Comparison of ENCODE assay signal across 13 cellular contexts in the genomic region with DNA sequence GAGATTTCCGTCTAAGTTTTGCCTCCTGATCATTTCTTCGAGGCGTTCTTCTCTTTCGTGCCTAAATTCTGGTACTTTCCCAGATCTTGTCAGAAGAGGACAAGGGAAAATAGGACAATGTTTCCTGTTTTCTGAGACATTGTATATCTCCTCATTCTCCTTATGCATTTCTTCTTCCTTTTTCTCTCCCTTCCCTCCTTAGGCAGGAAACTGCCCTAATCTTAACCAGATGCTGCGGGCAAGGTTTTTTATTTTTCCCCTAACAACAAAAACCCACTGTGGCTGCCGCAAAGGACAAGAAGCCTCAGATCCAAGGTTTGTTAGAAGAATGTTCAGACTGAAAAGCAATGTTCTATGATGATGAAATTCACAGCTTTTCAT. TPM values are rescaled to one million over a fixed set of nuclear protein-coding genes. Genes with fewer than 3 reads are reported as not detected.
A peak's percentile ranks its signal among the peaks of the same experiment; 100 is the strongest.
DNase-seq lines count a peak whose midpoint lies in the region; ATAC-seq, FAIRE-seq and TF ChIP-seq lines count a peak whose summit lies in the region.
"Had no signal": no experiment of that assay in that cellular context is flagged by ENCODE, and none has a peak within 500 bp of the region (broad histone marks: within the 10 kb centered on the region; RNA-seq: fewer than 3 reads in every experiment).

No MANE protein-coding gene starts in this region.

- intact Hi-C loops in heart right ventricle (cut with DNase I) (loop anchor here in 2 of 10 donors (10.0 kb wide), 2 partner anchors 242 to 252 kb away; no protein-coding TSS in a partner anchor), left cardiac atrium (cut with DNase I) (no loop called here), upper lobe of right lung (cut with DNase I) (no loop called here)

- H3K79me1 ChIP-seq in mesenchymal stem cell (replicated peaks; ENCODE audit: low read length, poor library complexity, severe bottlenecking) = peaks cover 1% of the 10 kb centered on the region

- no peak overlapping the region for H3K23ac ChIP-seq in mesenchymal stem cell (ENCODE audit: low read length in 2 of 2)

- H3K4me1 ChIP-seq in heart right ventricle (peaks cover 0 to 22% (median 0%) of the 10 kb centered on the region in 9 donors), astrocyte (ENCODE audit: insufficient read depth, low read length) (peaks cover 9% of the 10 kb centered on the region), mesenchymal stem cell (ENCODE audit: control insufficient read depth, insufficient read depth, low read depth, low read length) (peaks cover 1% of the 10 kb centered on the region), upper lobe of right lung (no peaks in the 10 kb centered on the region)
- H3K4me1 ChIP-seq: parathyroid adenoma had no signal

- no peak overlapping the region for H4K8ac ChIP-seq in mesenchymal stem cell (ENCODE audit: low read length)

- H2BK12ac ChIP-seq in mesenchymal stem cell (ENCODE audit: low read length in 2 of 2) = no peak overlapping the region

- H3K9ac ChIP-seq in astrocyte (ENCODE audit: low read length) (no peak overlapping the region), mesenchymal stem cell (ENCODE audit: low read length) (peak overlapping the region; percentile 95)
- H3K9ac ChIP-seq: parathyroid adenoma had no signal

- H3K9me3 Mint-ChIP-seq in astrocyte (ENCODE audit: unreplicated experiment) = no peaks in the 10 kb centered on the region

- no peak for FAIRE-seq in astrocyte (lab: Jason Lieb, UNC)
- FAIRE-seq: GM12891 had no signal

- WGBS in heart right ventricle, 2 donors = 26 to 52% methylated on average over 6 of the region's 6 CpGs
- 76% methylated on average over 4 of the region's 6 CpGs for WGBS in mesenchymal stem cell

- H4K20me1 ChIP-seq in astrocyte (ENCODE audit: insufficient read depth, low read length) = no peaks in the 10 kb centered on the region

- DNase-seq in heart right ventricle (no peak), left cardiac atrium (no peak), astrocyte (ENCODE audit: low read depth) (no peak), mesenchymal stem cell (no peak), upper lobe of right lung (no peak), COR-L47 (lab: John Stamatoyannopoulos, UW) (no peak)
- DNase-seq in stimulated activated CD4-positive, alpha-beta T cell treated with anti-CD3 and anti-CD28 coated beads, Interleukin-15, amount 100 ng/mL, for 24 hours = no peak
- DNase-seq: activated CD4-positive, alpha-beta T cell treated with anti-CD3 and anti-CD28 coated beads, Interleukin-2, amount 50 U/mL, for 4 hours; hypothalamus had no signal

- no peak overlapping the region for H3K14ac ChIP-seq in mesenchymal stem cell (ENCODE audit: low read length in 2 of 2)

- H3K27ac ChIP-seq in heart right ventricle = peak overlapping the region in 4 of 10 donors; percentile 9 to 43 (median 32)
- H3K27ac ChIP-seq in astrocyte (ENCODE audit: low read depth, low read length) = no peak overlapping the region
- H3K27ac ChIP-seq in mesenchymal stem cell (ENCODE audit: low read length, poor library complexity, severe bottlenecking) = no peak overlapping the region
- H3K27ac ChIP-seq in upper lobe of right lung = no peak overlapping the region
- H3K27ac ChIP-seq: C4-2B, parathyroid adenoma had no signal

- H2BK15ac ChIP-seq in mesenchymal stem cell (ENCODE audit: low read depth, poor library complexity, severe bottlenecking) = no peak overlapping the region

- H3K18ac ChIP-seq in mesenchymal stem cell (ENCODE audit: low read depth in 1 of 2, low read length in 2 of 2) = no peak overlapping the region

- no peaks in the 10 kb centered on the region for H3K79me2 ChIP-seq in astrocyte (ENCODE audit: insufficient read depth, low read length)
- H3K79me2 ChIP-seq: parathyroid adenoma had no signal

- H3K36me3 ChIP-seq in heart right ventricle = peaks cover 0 to 54% (median 16%) of the 10 kb centered on the region in 9 donors
- H3K36me3 ChIP-seq in astrocyte (ENCODE audit: insufficient read depth, low read length) = peaks cover 16% of the 10 kb centered on the region
- H3K36me3 ChIP-seq in mesenchymal stem cell (ENCODE audit: control insufficient read depth in 1 of 2, insufficient read depth in 2 of 2, low read depth in 1 of 2, low read length in 2 of 2) = peaks cover 12 to 63% of the 10 kb centered on the region in 2 experiments
- H3K36me3 ChIP-seq in upper lobe of right lung = peaks cover 27% of the 10 kb centered on the region

- no peak overlapping the region for H2BK5ac ChIP-seq in mesenchymal stem cell (ENCODE audit: low read depth, low read length, poor library complexity, severe bottlenecking)

- peaks cover 23% of the 10 kb centered on the region for H3K36me3 Mint-ChIP-seq in astrocyte (ENCODE audit: low read depth, unreplicated experiment)

- ATAC-seq in heart right ventricle (peak in 1 of 8 donors; percentile 14), left cardiac atrium (no peak), upper lobe of right lung (no peak), GM19328 (IDR thresholded peaks at IDR 0.05; ENCODE audit: unreplicated experiment) (no peak)

- no peak overlapping the region for H3K4me3 Mint-ChIP-seq in astrocyte (ENCODE audit: unreplicated experiment)

- TF ChIP-seq CTCF in heart right ventricle (IDR thresholded peaks at IDR 0.05) (no peak), astrocyte (IDR thresholded peaks at IDR 0.05; ENCODE audit: insufficient read depth, low read depth, low read length) (no peak), upper lobe of right lung (IDR thresholded peaks at IDR 0.05) (no peak)

- no peak overlapping the region for H3K27ac Mint-ChIP-seq in astrocyte (ENCODE audit: unreplicated experiment)

- H3K4me1 Mint-ChIP-seq in astrocyte (ENCODE audit: low read depth, unreplicated experiment) = peaks cover 5% of the 10 kb centered on the region

- H3K27me3 Mint-ChIP-seq in astrocyte (ENCODE audit: low read depth, unreplicated experiment) = no peaks in the 10 kb centered on the region

- no peak overlapping the region for H2AK5ac ChIP-seq in mesenchymal stem cell (ENCODE audit: low read length, severe bottlenecking)

- no peak overlapping the region for H2BK120ac ChIP-seq in mesenchymal stem cell (ENCODE audit: low read depth, low read length)

- H3K9me3 ChIP-seq in heart right ventricle (no peaks in the 10 kb centered on the region), astrocyte (ENCODE audit: insufficient read depth, low read depth, low read length) (no peaks in the 10 kb centered on the region), mesenchymal stem cell (ENCODE audit: control insufficient read depth, low read length) (no peaks in the 10 kb centered on the region), upper lobe of right lung (no peaks in the 10 kb centered on the region)

- H4K91ac ChIP-seq in mesenchymal stem cell (ENCODE audit: low read length) = no peak overlapping the region

- H3K4ac ChIP-seq in mesenchymal stem cell (ENCODE audit: low read depth in 1 of 2, low read length in 2 of 2) = no peak overlapping the region

- H3K27me3 ChIP-seq in heart right ventricle (no peaks in the 10 kb centered on the region), astrocyte (ENCODE audit: insufficient read depth, low read length) (no peaks in the 10 kb centered on the region), mesenchymal stem cell (ENCODE audit: control insufficient read depth in 1 of 2, insufficient read depth in 1 of 2, low read length in 2 of 2) (no peaks in the 10 kb centered on the region), upper lobe of right lung (no peaks in the 10 kb centered on the region)

- H3K4me2 ChIP-seq in astrocyte (ENCODE audit: low read length) (peak overlapping the region; percentile 27), mesenchymal stem cell (ENCODE audit: low read length, poor library complexity, severe bottlenecking) (peak overlapping the region; percentile 39)

- H2AFZ ChIP-seq in astrocyte (ENCODE audit: low read depth, low read length) = no peak overlapping the region
- no peak overlapping the region for H2AFZ ChIP-seq in mesenchymal stem cell (ENCODE audit: low read depth, low read length)
- H2AFZ ChIP-seq: parathyroid adenoma had no signal

- H3K4me3 ChIP-seq in heart right ventricle (peak overlapping the region in 8 of 10 donors; percentile 24 to 48 (median 34)), astrocyte (ENCODE audit: insufficient read depth, low read depth, low read length) (no peak overlapping the region), mesenchymal stem cell (ENCODE audit: insufficient read depth in 1 of 2, low read depth in 1 of 2, low read length in 2 of 2) (peak overlapping the region in 1 of 2 experiments; percentile 81), upper lobe of right lung (peak overlapping the region; percentile 39)

RNA-seq across cellular contexts. Expression of a gene that starts 0.8 kb away (rescaled TPM):
- total RNA-seq in heart right ventricle (10 to 100 TPM in 1 of 10 donors, 1 to 10 TPM in 9; 2.1 to 10.1 (median 6.6) TPM), left cardiac atrium (10 to 100 TPM; 17.5 to 18.4 TPM), astrocyte (3.9 and 4.0 TPM in 2 replicates), upper lobe of right lung (35.5 TPM)
- polyA plus RNA-seq in heart right ventricle = 1 to 10 TPM; 2.6 to 4.9 TPM
- 2.6 TPM for polyA plus RNA-seq in mesenchymal stem cell (2013, experiment 1 of 2)
- polyA plus RNA-seq in mesenchymal stem cell (2013, experiment 2 of 2) = 2.2 TPM

RNA-seq across cellular contexts. Expression of a gene that starts 41.7 kb away (rescaled TPM):
- total RNA-seq in heart right ventricle (100 to 1,000 TPM in 1 of 10 donors, 10 to 100 TPM in 9; 11.9 to 201 (median 18.2) TPM), left cardiac atrium (10 to 100 TPM; 42.2 to 77.4 TPM), astrocyte (0.31 and 0.61 TPM in 2 replicates), upper lobe of right lung (533 TPM)
- 1 to 10 TPM; 6.5 to 8.7 TPM for polyA plus RNA-seq in heart right ventricle
- 1.3 TPM for polyA plus RNA-seq in mesenchymal stem cell (2013, experiment 1 of 2)
- polyA plus RNA-seq in mesenchymal stem cell (2013, experiment 2 of 2) = 1.1 TPM
